ENCODE assay signal across 1 cellular context in the genomic region with DNA sequence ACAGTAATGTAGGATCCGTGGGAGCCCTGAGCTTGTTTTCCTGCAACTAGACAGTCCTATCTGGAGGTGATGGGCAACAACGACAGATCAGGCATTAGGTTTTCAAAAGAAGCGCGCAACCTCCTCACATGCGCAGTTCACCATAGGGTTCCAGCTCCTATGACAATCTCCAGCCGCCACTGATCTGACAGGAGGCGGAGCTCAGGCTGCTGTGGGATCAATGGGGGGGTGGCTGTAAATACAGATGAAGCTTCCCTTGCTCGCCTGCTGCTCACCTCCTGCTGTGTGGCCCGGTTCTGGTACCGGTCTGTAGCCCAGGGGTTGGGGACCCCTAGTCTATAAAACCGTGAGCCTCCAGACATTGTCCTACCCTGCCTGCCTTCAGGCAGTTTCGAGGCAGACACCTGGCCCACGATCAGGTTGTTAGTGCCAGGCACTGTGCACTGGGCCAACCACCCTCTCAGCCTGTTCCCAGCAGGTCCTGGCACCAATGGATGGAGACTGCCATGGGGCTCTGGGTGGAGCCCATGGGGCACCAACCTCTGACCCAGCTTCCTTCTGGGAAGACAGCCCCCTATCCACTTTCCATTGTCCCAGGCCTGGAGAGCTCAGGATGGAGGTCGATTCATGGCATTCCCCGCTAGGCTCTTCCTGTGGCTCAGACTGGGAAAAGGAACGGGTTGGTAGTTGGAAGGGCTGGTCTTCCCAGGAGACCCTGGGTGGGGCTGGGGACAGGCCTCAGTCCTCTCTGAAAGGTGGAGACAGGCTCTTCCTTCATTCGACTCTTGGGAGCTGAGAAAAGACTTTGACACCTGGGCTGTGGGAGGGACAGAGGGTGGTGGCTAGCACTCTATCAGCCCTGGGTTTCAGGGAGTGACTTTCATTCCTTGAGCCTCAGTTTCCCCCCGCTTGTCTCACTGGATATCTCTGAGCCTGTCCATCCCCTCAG.
A peak's percentile ranks its signal among the peaks of the same experiment; 100 is the strongest.
TF ChIP-seq lines count a peak whose summit lies in the region.

No MANE protein-coding gene starts in this region.

TF ChIP-seq in K562, 482 proteins besides CTCF, POLR2A, EP300 and RAD21 (continued from another document and continues in another):
- no peak for TF ChIP-seq CHD7 (IDR thresholded peaks at IDR 0.05; ENCODE audit: low read depth, low read length)
- TF ChIP-seq ZNF140 (CRISPR knock-in tag; IDR thresholded peaks at IDR 0.05) = no peak
- TF ChIP-seq, protein P1, sequence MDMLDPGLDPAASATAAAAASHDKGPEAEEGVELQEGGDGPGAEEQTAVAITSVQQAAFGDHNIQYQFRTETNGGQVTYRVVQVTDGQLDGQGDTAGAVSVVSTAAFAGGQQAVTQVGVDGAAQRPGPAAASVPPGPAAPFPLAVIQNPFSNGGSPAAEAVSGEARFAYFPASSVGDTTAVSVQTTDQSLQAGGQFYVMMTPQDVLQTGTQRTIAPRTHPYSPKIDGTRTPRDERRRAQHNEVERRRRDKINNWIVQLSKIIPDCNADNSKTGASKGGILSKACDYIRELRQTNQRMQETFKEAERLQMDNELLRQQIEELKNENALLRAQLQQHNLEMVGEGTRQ (CRISPR knock-in tag; IDR thresholded peaks at IDR 0.05) = no peak
- TF ChIP-seq, protein P2, sequence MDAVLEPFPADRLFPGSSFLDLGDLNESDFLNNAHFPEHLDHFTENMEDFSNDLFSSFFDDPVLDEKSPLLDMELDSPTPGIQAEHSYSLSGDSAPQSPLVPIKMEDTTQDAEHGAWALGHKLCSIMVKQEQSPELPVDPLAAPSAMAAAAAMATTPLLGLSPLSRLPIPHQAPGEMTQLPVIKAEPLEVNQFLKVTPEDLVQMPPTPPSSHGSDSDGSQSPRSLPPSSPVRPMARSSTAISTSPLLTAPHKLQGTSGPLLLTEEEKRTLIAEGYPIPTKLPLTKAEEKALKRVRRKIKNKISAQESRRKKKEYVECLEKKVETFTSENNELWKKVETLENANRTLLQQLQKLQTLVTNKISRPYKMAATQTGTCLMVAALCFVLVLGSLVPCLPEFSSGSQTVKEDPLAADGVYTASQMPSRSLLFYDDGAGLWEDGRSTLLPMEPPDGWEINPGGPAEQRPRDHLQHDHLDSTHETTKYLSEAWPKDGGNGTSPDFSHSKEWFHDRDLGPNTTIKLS (IDR thresholded peaks at IDR 0.05; ENCODE audit: borderline replicate concordance, low read depth) = no peak
- TF ChIP-seq ZNF766 (CRISPR knock-in tag; conservative IDR thresholded peaks at IDR 0.05) = no peak
- TF ChIP-seq TRIM24 (IDR thresholded peaks at IDR 0.05) = no peak
- peak; percentile 18 for TF ChIP-seq TAF1 (IDR thresholded peaks at IDR 0.05; ENCODE audit: control insufficient read depth, extremely low read depth, insufficient read depth, low read length, severe bottlenecking)
- TF ChIP-seq BACH1 (tag; IDR thresholded peaks at IDR 0.05) = no peak
- TF ChIP-seq, protein P3, sequence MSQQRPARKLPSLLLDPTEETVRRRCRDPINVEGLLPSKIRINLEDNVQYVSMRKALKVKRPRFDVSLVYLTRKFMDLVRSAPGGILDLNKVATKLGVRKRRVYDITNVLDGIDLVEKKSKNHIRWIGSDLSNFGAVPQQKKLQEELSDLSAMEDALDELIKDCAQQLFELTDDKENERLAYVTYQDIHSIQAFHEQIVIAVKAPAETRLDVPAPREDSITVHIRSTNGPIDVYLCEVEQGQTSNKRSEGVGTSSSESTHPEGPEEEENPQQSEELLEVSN (IDR thresholded peaks at IDR 0.05; ENCODE audit: borderline replicate concordance in 1 of 2, extremely low read depth in 1 of 2, insufficient read depth in 1 of 2, insufficient read length in 1 of 2, low read depth in 1 of 2, low read length in 1 of 2, poor library complexity in 1 of 2, severe bottlenecking in 1 of 2) = peak in 1 of 2 experiments; percentile 62
- no peak for TF ChIP-seq HBP1 (CRISPR knock-in tag; IDR thresholded peaks at IDR 0.05)
- no peak for TF ChIP-seq ZNF444 (CRISPR knock-in tag; IDR thresholded peaks at IDR 0.05)
- no peak for TF ChIP-seq KLF10 (CRISPR knock-in tag; IDR thresholded peaks at IDR 0.05)
- no peak for TF ChIP-seq RNF2 (IDR thresholded peaks at IDR 0.05)
- TF ChIP-seq NR2C2 (CRISPR knock-in tag; IDR thresholded peaks at IDR 0.05) = no peak
- TF ChIP-seq NR2C2 (tag; IDR thresholded peaks at IDR 0.05) = no peak
- no peak for TF ChIP-seq GATAD2A (IDR thresholded peaks at IDR 0.05)
- no peak for TF ChIP-seq RBM14 (IDR thresholded peaks at IDR 0.05; ENCODE audit: borderline replicate concordance, insufficient read depth, low read depth, low read length)
- TF ChIP-seq, protein P4, sequence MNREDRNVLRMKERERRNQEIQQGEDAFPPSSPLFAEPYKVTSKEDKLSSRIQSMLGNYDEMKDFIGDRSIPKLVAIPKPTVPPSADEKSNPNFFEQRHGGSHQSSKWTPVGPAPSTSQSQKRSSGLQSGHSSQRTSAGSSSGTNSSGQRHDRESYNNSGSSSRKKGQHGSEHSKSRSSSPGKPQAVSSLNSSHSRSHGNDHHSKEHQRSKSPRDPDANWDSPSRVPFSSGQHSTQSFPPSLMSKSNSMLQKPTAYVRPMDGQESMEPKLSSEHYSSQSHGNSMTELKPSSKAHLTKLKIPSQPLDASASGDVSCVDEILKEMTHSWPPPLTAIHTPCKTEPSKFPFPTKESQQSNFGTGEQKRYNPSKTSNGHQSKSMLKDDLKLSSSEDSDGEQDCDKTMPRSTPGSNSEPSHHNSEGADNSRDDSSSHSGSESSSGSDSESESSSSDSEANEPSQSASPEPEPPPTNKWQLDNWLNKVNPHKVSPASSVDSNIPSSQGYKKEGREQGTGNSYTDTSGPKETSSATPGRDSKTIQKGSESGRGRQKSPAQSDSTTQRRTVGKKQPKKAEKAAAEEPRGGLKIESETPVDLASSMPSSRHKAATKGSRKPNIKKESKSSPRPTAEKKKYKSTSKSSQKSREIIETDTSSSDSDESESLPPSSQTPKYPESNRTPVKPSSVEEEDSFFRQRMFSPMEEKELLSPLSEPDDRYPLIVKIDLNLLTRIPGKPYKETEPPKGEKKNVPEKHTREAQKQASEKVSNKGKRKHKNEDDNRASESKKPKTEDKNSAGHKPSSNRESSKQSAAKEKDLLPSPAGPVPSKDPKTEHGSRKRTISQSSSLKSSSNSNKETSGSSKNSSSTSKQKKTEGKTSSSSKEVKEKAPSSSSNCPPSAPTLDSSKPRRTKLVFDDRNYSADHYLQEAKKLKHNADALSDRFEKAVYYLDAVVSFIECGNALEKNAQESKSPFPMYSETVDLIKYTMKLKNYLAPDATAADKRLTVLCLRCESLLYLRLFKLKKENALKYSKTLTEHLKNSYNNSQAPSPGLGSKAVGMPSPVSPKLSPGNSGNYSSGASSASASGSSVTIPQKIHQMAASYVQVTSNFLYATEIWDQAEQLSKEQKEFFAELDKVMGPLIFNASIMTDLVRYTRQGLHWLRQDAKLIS (CRISPR knock-in tag; IDR thresholded peaks at IDR 0.05) = 0 out of 2 replicates have a peak, but pooled peaks have one; percentile 24
- peak in 1 of 2 experiments; percentile 61; a peak in 2 of 4 replicates for TF ChIP-seq HDAC1 (IDR thresholded peaks at IDR 0.05)
- TF ChIP-seq, protein P5, sequence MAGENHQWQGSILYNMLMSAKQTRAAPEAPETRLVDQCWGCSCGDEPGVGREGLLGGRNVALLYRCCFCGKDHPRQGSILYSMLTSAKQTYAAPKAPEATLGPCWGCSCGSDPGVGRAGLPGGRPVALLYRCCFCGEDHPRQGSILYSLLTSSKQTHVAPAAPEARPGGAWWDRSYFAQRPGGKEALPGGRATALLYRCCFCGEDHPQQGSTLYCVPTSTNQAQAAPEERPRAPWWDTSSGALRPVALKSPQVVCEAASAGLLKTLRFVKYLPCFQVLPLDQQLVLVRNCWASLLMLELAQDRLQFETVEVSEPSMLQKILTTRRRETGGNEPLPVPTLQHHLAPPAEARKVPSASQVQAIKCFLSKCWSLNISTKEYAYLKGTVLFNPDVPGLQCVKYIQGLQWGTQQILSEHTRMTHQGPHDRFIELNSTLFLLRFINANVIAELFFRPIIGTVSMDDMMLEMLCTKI (IDR thresholded peaks at IDR 0.05; ENCODE audit: partially characterized antibody) = no peak
- TF ChIP-seq ZEB2 (IDR thresholded peaks at IDR 0.05) = no peak
- no peak for TF ChIP-seq SRSF9 (IDR thresholded peaks at IDR 0.05; ENCODE audit: borderline replicate concordance, low read depth, low read length)
- no peak for TF ChIP-seq SMARCC2 (IDR thresholded peaks at IDR 0.05; ENCODE audit: low read depth)
- TF ChIP-seq, protein P6, sequence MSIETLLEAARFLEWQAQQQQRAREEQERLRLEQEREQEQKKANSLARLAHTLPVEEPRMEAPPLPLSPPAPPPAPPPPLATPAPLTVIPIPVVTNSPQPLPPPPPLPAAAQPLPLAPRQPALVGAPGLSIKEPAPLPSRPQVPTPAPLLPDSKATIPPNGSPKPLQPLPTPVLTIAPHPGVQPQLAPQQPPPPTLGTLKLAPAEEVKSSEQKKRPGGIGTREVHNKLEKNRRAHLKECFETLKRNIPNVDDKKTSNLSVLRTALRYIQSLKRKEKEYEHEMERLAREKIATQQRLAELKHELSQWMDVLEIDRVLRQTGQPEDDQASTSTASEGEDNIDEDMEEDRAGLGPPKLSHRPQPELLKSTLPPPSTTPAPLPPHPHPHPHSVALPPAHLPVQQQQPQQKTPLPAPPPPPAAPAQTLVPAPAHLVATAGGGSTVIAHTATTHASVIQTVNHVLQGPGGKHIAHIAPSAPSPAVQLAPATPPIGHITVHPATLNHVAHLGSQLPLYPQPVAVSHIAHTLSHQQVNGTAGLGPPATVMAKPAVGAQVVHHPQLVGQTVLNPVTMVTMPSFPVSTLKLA (conservative IDR thresholded peaks at IDR 0.05) = peak in 1 of 2 experiments; percentile 16; a peak in 1 of 4 replicates
- no peak for TF ChIP-seq ZNF778 (CRISPR knock-in tag; IDR thresholded peaks at IDR 0.05)
- TF ChIP-seq RFX1 (IDR thresholded peaks at IDR 0.05) = no peak
- no peak for TF ChIP-seq CSDE1 (IDR thresholded peaks at IDR 0.05)
